ENCODE assay signal across 19 cellular contexts in genomic region chr4:820230-821172, GRCh38. TPM values are rescaled to one million over a fixed set of nuclear protein-coding genes. Genes with fewer than 3 reads are reported as not detected.
DNase-seq lines count a peak whose midpoint lies in the region; ATAC-seq and TF ChIP-seq lines count a peak whose summit lies in the region.
"Had no signal": no experiment of that assay in that cellular context is flagged by ENCODE, and none has a peak within 500 bp of the region (broad histone marks: within the 10 kb centered on the region; RNA-seq: fewer than 3 reads in every experiment).

No MANE protein-coding gene starts in this region.

- no peak for TF ChIP-seq POLR2A in IMR-90 (IDR thresholded peaks at IDR 0.05; ENCODE audit: low read depth, low read length)

- H3K36me3 ChIP-seq in H7 (replicated peaks; ENCODE audit: control insufficient read depth, insufficient read depth, low read length): no peaks in the 10 kb centered on the region
- no peaks in the 10 kb centered on the region for H3K36me3 ChIP-seq in IMR-90 (ENCODE audit: control insufficient read depth, insufficient read depth, low read length)
- H3K36me3 ChIP-seq in osteoblast (ENCODE audit: insufficient read depth, low read length): no peaks in the 10 kb centered on the region

- ATAC-seq in IMR-90 (ENCODE audit: low read depth): no peak
- ATAC-seq: Panc1 had no signal

- no peak overlapping the region for H3K4ac ChIP-seq in IMR-90 (ENCODE audit: low read depth, low read length)

- H3K9ac ChIP-seq in IMR-90 (ENCODE audit: low read depth, low read length): no peak overlapping the region
- H3K9ac ChIP-seq: GM23248, KMS-11, SK-N-SH had no signal

- CTCF ChIA-PET in IMR-90 (lab: Yijun Ruan, JAX): no interaction called here

- POLR2A ChIA-PET in IMR-90 (lab: Charles Lee; ENCODE audit: unreplicated experiment): no interaction called here

- no peak overlapping the region for H3K4me3 ChIP-seq in H7 (ENCODE audit: insufficient read depth, low read depth, low read length)
- H3K4me3 ChIP-seq in IMR-90 (ENCODE audit: insufficient read depth, low read depth, low read length): no peak overlapping the region
- H3K4me3 ChIP-seq in osteoblast (ENCODE audit: insufficient read depth, low read length): no peak overlapping the region
- H3K4me3 ChIP-seq: GM23248 had no signal

- H3K27ac ChIP-seq in IMR-90 (ENCODE audit: insufficient read depth, low read length) (no peak overlapping the region), osteoblast (ENCODE audit: low read depth, low read length) (no peak overlapping the region)
- H3K27ac ChIP-seq: GM23248, KMS-11, RWPE1 had no signal

- TF ChIP-seq RAD21 in IMR-90 (IDR thresholded peaks at IDR 0.05; ENCODE audit: low read length): no peak

- H3K18ac ChIP-seq in IMR-90 (ENCODE audit: low read depth, low read length): no peak overlapping the region

- no peak overlapping the region for H2AFZ ChIP-seq in IMR-90 (replicated peaks; ENCODE audit: low read length, poor library complexity)
- no peak overlapping the region for H2AFZ ChIP-seq in osteoblast (ENCODE audit: low read length)
- H2AFZ ChIP-seq: GM23248 had no signal

- H3K9me3 ChIP-seq in IMR-90 (ENCODE audit: control insufficient read depth, insufficient read depth, low read length): peaks cover 4% of the 10 kb centered on the region
- peaks cover 3% of the 10 kb centered on the region for H3K9me3 ChIP-seq in osteoblast (ENCODE audit: low read depth, low read length)
- H3K9me3 ChIP-seq: Caco-2, SK-N-SH had no signal

- intact Hi-C loops in IMR-90 (cut with micrococcal nuclease): no loop called here

- H3K4me2 ChIP-seq in IMR-90 (ENCODE audit: low read depth, low read length): no peak overlapping the region
- H3K4me2 ChIP-seq in osteoblast (ENCODE audit: insufficient read depth, low read length): no peak overlapping the region
- H3K4me2 ChIP-seq: KMS-11, SK-N-SH had no signal

- TF ChIP-seq CTCF in IMR-90 (conservative IDR thresholded peaks at IDR 0.05; ENCODE audit: low read depth, low read length): no peak
- TF ChIP-seq CTCF in osteoblast (IDR thresholded peaks at IDR 0.05; ENCODE audit: extremely low read depth, low read depth, low read length): no peak

- H4K91ac ChIP-seq in IMR-90 (ENCODE audit: insufficient read depth, low read depth, low read length): no peak overlapping the region

- peak; percentile 39 for DNase-seq in H7
- DNase-seq in IMR-90: no peak
- peak; percentile 26 for DNase-seq in islet precursor cell
- peak; percentile 82 for DNase-seq in osteoblast (ENCODE audit: insufficient read length, low spot score, missing footprints)
- no peak for DNase-seq in NCI-H345 treated with DMSO at 0.1 percent for 48 hours (lab: John Stamatoyannopoulos, UW; ENCODE audit: unreplicated experiment)
- DNase-seq in stimulated activated naive CD4-positive, alpha-beta T cell treated with Interleukin-2 at 50 U/mL for 16 hours (lab: John Stamatoyannopoulos, UW): no peak
- DNase-seq in NCI-H82 treated with DMSO at 0.1 percent for 48 hours (lab: John Stamatoyannopoulos, UW; ENCODE audit: unreplicated experiment): no peak
- DNase-seq: C1 segment of cervical spinal cord; Caco-2; CD4-positive, alpha-beta memory T cell; GM23248; H9; MM.1S; NCI-H2029; NCI-H526 treated with DMSO at 0.1 percent for 48 hours; SK-N-SH had no signal

- no peak overlapping the region for H2BK120ac ChIP-seq in IMR-90 (ENCODE audit: low read depth, low read length)

- H2BK5ac ChIP-seq in IMR-90 (ENCODE audit: low read depth, low read length, poor library complexity, severe bottlenecking): no peak overlapping the region

- no peak overlapping the region for H4K5ac ChIP-seq in IMR-90 (ENCODE audit: low read depth, low read length)

- H2BK20ac ChIP-seq in IMR-90 (ENCODE audit: low read depth, low read length): no peak overlapping the region

- no peaks in the 10 kb centered on the region for H3K9me1 ChIP-seq in IMR-90 (ENCODE audit: insufficient read depth, low read length)

- H2AK9ac ChIP-seq in IMR-90 (replicated peaks; ENCODE audit: low read depth, low read length, poor library complexity): peak overlapping the region; percentile 16

- no peak overlapping the region for H2AK5ac ChIP-seq in IMR-90 (ENCODE audit: low read depth, low read length)

- no peak overlapping the region for H2BK15ac ChIP-seq in IMR-90 (ENCODE audit: low read depth, low read length)

- no peaks in the 10 kb centered on the region for H3K79me1 ChIP-seq in IMR-90 (ENCODE audit: low read depth in 1 of 2, low read length in 2 of 2)

- H3K79me2 ChIP-seq in osteoblast (ENCODE audit: insufficient read depth, low read length): no peaks in the 10 kb centered on the region

- H3K23ac ChIP-seq in IMR-90 (ENCODE audit: low read depth, low read length): no peak overlapping the region

- 72% methylated on average over 15 of the region's 24 CpGs; no CpG with 5 or more reads in 1 of the 2 experiments for WGBS in IMR-90 (ENCODE audit: extremely low coverage in 2 of 2, insufficient read length in 1 of 2), 2 experiments

- H4K20me1 ChIP-seq in IMR-90 (ENCODE audit: insufficient read depth, low read length) (no peaks in the 10 kb centered on the region; the same call in 1 of the 2 replicates), osteoblast (ENCODE audit: insufficient read depth, low read length) (no peaks in the 10 kb centered on the region)

- H3K56ac ChIP-seq in IMR-90 (ENCODE audit: extremely low read depth, insufficient read depth, low read length): no peak overlapping the region

- H3K4me1 ChIP-seq in IMR-90 (ENCODE audit: control insufficient read depth, insufficient read depth, low read length) (no peaks in the 10 kb centered on the region), osteoblast (ENCODE audit: insufficient read depth, low read length) (no peaks in the 10 kb centered on the region)

- H4K8ac ChIP-seq in IMR-90 (ENCODE audit: low read depth in 2 of 2, low read length in 2 of 2): no peak overlapping the region

- in situ Hi-C loops in IMR-90 (cut with MboI; ENCODE audit: low sequenced_read_pairs): no loop called here

- H3K14ac ChIP-seq in IMR-90 (replicated peaks; ENCODE audit: low read depth, low read length): no peak overlapping the region

- dilution Hi-C loops in IMR-90 (cut with HindIII; ENCODE audit: low sequenced_read_pairs, unreplicated experiment): no loop called here

- BruUV-seq in IMR-90 (replicated peaks; lab: Mats Ljungman, UMichigan): no TSS peak

- H3K27me3 ChIP-seq in H7 (ENCODE audit: control insufficient read depth, insufficient read depth, low read length) (peaks cover 27% of the 10 kb centered on the region), IMR-90 (ENCODE audit: control insufficient read depth, insufficient read depth, low read length) (peaks cover 82% of the 10 kb centered on the region), osteoblast (ENCODE audit: insufficient read depth, low read length) (peaks cover 54% of the 10 kb centered on the region)

TF ChIP-seq in IMR-90, 13 proteins besides CTCF, POLR2A, EP300 and RAD21:
- TF ChIP-seq FOS (IDR thresholded peaks at IDR 0.05; ENCODE audit: low read depth, low read length): no peak
- no peak for TF ChIP-seq ELK1 (IDR thresholded peaks at IDR 0.05; ENCODE audit: borderline replicate concordance, low read depth, low read length)
- TF ChIP-seq NFE2L2 (IDR thresholded peaks at IDR 0.05; ENCODE audit: low read depth, low read length): no peak
- TF ChIP-seq BHLHE40 (IDR thresholded peaks at IDR 0.05; ENCODE audit: low read depth, low read length): no peak
- no peak for TF ChIP-seq CEBPB (IDR thresholded peaks at IDR 0.05; ENCODE audit: low read depth, low read length)

RNA-seq across cellular contexts. Expression of gene CPLX1, which starts 5.4 kb away (rescaled TPM):
- 0.15 and 0.62 TPM in 2 replicates for total RNA-seq in H7 (2014; rRNA removed; shearing (Covaris generic))
- total RNA-seq in IMR-90 (2012; rRNA removed) (not detected in 2 replicates), osteoblast (not detected in 2 replicates)
- polyA plus RNA-seq in IMR-90 (2012; rRNA removed): 0.05 and 0.06 TPM in 2 replicates
- polyA plus RNA-seq in IMR-90 (2012; cell fraction: cytosol; rRNA removed): 0.05 and 0.13 TPM in 2 replicates
- 0.25 and 0.30 TPM in 2 replicates for polyA plus RNA-seq in IMR-90 (2012; cell fraction: nucleus; rRNA removed; ENCODE audit: low replicate concordance)
- total RNA-seq: GM23248 had no signal
- polyA plus RNA-seq: GM23248 had no signal

Comparison
In these comparisons a context has a peak if more than half of its experiments do, and no peak if none do; other contexts are left out.
1. DNase-seq: peak in H7 (single experiment), islet precursor cell (single experiment) and osteoblast (single experiment); none in IMR-90 (single experiment), NCI-H345 treated with DMSO at 0.1 percent for 48 hours (single experiment), stimulated activated naive CD4-positive, alpha-beta T cell treated with Interleukin-2 at 50 U/mL for 16 hours (single experiment) and NCI-H82 treated with DMSO at 0.1 percent for 48 hours (single experiment).